ENCODE assay signal across 1 cellular context in the genomic region with DNA sequence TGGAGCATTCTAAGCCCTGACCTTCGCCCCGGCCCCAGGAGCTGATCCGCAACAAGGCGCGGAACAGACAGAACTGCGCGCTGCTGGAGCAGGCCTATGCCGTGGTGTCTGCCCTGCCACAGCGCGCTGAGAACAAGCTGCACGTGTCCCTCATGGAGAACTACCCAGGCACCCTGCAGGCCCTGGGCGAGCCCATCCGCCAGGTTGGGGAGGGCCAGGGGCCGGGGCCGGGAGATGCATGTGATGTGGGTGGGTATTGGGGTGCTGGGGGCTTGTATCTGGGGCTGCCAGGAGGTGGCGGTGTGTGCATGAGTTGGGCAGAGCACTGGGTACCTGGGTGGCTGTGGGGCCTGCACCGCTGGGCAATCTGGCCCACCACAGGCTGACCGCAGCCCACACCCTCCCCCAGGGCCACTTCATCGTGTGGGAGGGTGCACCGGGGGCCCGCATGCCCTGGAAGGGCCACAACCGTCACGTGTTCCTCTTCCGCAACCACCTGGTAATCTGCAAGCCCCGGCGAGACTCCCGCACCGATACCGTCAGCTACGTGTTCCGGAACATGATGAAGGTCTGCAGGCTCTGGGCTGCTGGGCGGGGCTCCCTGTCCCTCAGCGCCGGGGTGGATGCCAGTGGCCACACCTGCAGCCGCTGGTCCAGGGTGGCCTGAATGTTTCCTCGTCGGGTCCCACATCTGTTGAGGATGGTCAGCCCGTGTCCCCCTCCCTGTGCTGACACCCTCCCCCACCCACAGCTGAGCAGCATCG.
TF ChIP-seq lines count a peak whose summit lies in the region.

No MANE protein-coding gene starts in this region.

TF ChIP-seq in K562, 482 proteins besides CTCF, POLR2A, EP300 and RAD21 (continued from another document and continues in another):
- TF ChIP-seq, protein P1, sequence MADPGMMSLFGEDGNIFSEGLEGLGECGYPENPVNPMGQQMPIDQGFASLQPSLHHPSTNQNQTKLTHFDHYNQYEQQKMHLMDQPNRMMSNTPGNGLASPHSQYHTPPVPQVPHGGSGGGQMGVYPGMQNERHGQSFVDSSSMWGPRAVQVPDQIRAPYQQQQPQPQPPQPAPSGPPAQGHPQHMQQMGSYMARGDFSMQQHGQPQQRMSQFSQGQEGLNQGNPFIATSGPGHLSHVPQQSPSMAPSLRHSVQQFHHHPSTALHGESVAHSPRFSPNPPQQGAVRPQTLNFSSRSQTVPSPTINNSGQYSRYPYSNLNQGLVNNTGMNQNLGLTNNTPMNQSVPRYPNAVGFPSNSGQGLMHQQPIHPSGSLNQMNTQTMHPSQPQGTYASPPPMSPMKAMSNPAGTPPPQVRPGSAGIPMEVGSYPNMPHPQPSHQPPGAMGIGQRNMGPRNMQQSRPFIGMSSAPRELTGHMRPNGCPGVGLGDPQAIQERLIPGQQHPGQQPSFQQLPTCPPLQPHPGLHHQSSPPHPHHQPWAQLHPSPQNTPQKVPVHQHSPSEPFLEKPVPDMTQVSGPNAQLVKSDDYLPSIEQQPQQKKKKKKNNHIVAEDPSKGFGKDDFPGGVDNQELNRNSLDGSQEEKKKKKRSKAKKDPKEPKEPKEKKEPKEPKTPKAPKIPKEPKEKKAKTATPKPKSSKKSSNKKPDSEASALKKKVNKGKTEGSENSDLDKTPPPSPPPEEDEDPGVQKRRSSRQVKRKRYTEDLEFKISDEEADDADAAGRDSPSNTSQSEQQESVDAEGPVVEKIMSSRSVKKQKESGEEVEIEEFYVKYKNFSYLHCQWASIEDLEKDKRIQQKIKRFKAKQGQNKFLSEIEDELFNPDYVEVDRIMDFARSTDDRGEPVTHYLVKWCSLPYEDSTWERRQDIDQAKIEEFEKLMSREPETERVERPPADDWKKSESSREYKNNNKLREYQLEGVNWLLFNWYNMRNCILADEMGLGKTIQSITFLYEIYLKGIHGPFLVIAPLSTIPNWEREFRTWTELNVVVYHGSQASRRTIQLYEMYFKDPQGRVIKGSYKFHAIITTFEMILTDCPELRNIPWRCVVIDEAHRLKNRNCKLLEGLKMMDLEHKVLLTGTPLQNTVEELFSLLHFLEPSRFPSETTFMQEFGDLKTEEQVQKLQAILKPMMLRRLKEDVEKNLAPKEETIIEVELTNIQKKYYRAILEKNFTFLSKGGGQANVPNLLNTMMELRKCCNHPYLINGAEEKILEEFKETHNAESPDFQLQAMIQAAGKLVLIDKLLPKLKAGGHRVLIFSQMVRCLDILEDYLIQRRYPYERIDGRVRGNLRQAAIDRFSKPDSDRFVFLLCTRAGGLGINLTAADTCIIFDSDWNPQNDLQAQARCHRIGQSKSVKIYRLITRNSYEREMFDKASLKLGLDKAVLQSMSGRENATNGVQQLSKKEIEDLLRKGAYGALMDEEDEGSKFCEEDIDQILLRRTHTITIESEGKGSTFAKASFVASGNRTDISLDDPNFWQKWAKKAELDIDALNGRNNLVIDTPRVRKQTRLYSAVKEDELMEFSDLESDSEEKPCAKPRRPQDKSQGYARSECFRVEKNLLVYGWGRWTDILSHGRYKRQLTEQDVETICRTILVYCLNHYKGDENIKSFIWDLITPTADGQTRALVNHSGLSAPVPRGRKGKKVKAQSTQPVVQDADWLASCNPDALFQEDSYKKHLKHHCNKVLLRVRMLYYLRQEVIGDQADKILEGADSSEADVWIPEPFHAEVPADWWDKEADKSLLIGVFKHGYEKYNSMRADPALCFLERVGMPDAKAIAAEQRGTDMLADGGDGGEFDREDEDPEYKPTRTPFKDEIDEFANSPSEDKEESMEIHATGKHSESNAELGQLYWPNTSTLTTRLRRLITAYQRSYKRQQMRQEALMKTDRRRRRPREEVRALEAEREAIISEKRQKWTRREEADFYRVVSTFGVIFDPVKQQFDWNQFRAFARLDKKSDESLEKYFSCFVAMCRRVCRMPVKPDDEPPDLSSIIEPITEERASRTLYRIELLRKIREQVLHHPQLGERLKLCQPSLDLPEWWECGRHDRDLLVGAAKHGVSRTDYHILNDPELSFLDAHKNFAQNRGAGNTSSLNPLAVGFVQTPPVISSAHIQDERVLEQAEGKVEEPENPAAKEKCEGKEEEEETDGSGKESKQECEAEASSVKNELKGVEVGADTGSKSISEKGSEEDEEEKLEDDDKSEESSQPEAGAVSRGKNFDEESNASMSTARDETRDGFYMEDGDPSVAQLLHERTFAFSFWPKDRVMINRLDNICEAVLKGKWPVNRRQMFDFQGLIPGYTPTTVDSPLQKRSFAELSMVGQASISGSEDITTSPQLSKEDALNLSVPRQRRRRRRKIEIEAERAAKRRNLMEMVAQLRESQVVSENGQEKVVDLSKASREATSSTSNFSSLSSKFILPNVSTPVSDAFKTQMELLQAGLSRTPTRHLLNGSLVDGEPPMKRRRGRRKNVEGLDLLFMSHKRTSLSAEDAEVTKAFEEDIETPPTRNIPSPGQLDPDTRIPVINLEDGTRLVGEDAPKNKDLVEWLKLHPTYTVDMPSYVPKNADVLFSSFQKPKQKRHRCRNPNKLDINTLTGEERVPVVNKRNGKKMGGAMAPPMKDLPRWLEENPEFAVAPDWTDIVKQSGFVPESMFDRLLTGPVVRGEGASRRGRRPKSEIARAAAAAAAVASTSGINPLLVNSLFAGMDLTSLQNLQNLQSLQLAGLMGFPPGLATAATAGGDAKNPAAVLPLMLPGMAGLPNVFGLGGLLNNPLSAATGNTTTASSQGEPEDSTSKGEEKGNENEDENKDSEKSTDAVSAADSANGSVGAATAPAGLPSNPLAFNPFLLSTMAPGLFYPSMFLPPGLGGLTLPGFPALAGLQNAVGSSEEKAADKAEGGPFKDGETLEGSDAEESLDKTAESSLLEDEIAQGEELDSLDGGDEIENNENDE (IDR thresholded peaks at IDR 0.05; ENCODE audit: low read depth, low read length), result no peak
- TF ChIP-seq HEY1 (CRISPR knock-in tag; IDR thresholded peaks at IDR 0.05; ENCODE audit: borderline replicate concordance) (peak; percentile 49; the same call in 1 of the 2 replicates), ZNF780A (CRISPR knock-in tag; IDR thresholded peaks at IDR 0.05) (no peak), SIN3B (IDR thresholded peaks at IDR 0.05; ENCODE audit: low read depth) (no peak), HNRNPL (IDR thresholded peaks at IDR 0.05; ENCODE audit: low read depth, low read length) (peak; percentile 83), HOXB6 (CRISPR knock-in tag; IDR thresholded peaks at IDR 0.05; ENCODE audit: borderline replicate concordance) (no peak), IFI16 (CRISPR knock-in tag; IDR thresholded peaks at IDR 0.05) (no peak), BCL6 (CRISPR knock-in tag; IDR thresholded peaks at IDR 0.05) (no peak), THRAP3 (IDR thresholded peaks at IDR 0.05; ENCODE audit: borderline replicate concordance) (no peak), ZNF778 (CRISPR knock-in tag; IDR thresholded peaks at IDR 0.05) (no peak), SMARCE1 (IDR thresholded peaks at IDR 0.05) (peak; percentile 63; the same call in 1 of the 2 replicates), ZNF165 (CRISPR knock-in tag; IDR thresholded peaks at IDR 0.05; ENCODE audit: borderline replicate concordance) (no peak), RB1 (IDR thresholded peaks at IDR 0.05; ENCODE audit: low read depth) (peak; percentile 47; the same call in 1 of the 2 replicates), ARNT (IDR thresholded peaks at IDR 0.05) (no peak), ZNF589 (CRISPR knock-in tag; IDR thresholded peaks at IDR 0.05; ENCODE audit: low read depth) (0 out of 2 replicates have a peak, but pooled peaks have one; percentile 57), ZFP36 (IDR thresholded peaks at IDR 0.05; ENCODE audit: low read depth, low read length, partially characterized antibody) (no peak), SUPT5H (IDR thresholded peaks at IDR 0.05) (no peak), CBFA2T2 (conservative IDR thresholded peaks at IDR 0.05) (peak; percentile 74), TCF7L2 (IDR thresholded peaks at IDR 0.05; ENCODE audit: low read depth, low read length) (no peak), ZNF76 (CRISPR knock-in tag; IDR thresholded peaks at IDR 0.05; ENCODE audit: borderline replicate concordance) (no peak), CBX5 (IDR thresholded peaks at IDR 0.05; ENCODE audit: borderline replicate concordance, low read depth) (no peak), SRSF7 (optimal IDR thresholded peaks at IDR 0.05; ENCODE audit: low read depth, low read length) (no peak), ZNF253 (CRISPR knock-in tag; conservative IDR thresholded peaks at IDR 0.05) (no peak), TGIF2 (CRISPR knock-in tag; IDR thresholded peaks at IDR 0.05) (no peak), BCOR (IDR thresholded peaks at IDR 0.05) (0 out of 2 replicates have a peak, but pooled peaks have one; percentile 76), ZNF79 (CRISPR knock-in tag; IDR thresholded peaks at IDR 0.05; ENCODE audit: low read depth) (no peak), KHSRP (IDR thresholded peaks at IDR 0.05) (no peak), PRPF4 (IDR thresholded peaks at IDR 0.05; ENCODE audit: insufficient read depth, low read depth, low read length, poor library complexity, severe bottlenecking) (no peak), HDAC6 (IDR thresholded peaks at IDR 0.05; ENCODE audit: low read depth, low read length) (no peak), CREBBP (IDR thresholded peaks at IDR 0.05; ENCODE audit: low read depth, low read length) (no peak)
- TF ChIP-seq, protein P2, sequence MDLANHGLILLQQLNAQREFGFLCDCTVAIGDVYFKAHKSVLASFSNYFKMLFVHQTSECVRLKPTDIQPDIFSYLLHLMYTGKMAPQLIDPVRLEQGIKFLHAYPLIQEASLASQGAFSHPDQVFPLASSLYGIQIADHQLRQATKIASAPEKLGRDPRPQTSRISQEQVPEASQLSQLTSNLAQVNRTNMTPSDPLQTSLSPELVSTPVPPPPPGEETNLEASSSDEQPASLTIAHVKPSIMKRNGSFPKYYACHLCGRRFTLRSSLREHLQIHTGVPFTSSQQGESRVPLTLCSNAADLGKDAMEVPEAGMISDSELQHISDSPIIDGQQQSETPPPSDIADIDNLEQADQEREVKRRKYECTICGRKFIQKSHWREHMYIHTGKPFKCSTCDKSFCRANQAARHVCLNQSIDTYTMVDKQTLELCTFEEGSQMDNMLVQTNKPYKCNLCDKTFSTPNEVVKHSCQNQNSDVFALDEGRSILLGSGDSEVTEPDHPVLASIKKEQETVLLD (IDR thresholded peaks at IDR 0.05), result 0 out of 2 replicates have a peak, but pooled peaks have one; percentile 34
- TF ChIP-seq, protein P3, sequence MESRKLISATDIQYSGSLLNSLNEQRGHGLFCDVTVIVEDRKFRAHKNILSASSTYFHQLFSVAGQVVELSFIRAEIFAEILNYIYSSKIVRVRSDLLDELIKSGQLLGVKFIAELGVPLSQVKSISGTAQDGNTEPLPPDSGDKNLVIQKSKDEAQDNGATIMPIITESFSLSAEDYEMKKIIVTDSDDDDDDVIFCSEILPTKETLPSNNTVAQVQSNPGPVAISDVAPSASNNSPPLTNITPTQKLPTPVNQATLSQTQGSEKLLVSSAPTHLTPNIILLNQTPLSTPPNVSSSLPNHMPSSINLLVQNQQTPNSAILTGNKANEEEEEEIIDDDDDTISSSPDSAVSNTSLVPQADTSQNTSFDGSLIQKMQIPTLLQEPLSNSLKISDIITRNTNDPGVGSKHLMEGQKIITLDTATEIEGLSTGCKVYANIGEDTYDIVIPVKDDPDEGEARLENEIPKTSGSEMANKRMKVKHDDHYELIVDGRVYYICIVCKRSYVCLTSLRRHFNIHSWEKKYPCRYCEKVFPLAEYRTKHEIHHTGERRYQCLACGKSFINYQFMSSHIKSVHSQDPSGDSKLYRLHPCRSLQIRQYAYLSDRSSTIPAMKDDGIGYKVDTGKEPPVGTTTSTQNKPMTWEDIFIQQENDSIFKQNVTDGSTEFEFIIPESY (CRISPR knock-in tag; IDR thresholded peaks at IDR 0.05), result peak; percentile 98
- TF ChIP-seq, protein P4, sequence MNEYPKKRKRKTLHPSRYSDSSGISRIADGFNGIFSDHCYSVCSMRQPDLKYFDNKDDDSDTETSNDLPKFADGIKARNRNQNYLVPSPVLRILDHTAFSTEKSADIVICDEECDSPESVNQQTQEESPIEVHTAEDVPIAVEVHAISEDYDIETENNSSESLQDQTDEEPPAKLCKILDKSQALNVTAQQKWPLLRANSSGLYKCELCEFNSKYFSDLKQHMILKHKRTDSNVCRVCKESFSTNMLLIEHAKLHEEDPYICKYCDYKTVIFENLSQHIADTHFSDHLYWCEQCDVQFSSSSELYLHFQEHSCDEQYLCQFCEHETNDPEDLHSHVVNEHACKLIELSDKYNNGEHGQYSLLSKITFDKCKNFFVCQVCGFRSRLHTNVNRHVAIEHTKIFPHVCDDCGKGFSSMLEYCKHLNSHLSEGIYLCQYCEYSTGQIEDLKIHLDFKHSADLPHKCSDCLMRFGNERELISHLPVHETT (CRISPR knock-in tag; conservative IDR thresholded peaks at IDR 0.05 in 1 of 2, IDR thresholded peaks at IDR 0.05 in 1 of 2), result no peak
- TF ChIP-seq, protein P5, sequence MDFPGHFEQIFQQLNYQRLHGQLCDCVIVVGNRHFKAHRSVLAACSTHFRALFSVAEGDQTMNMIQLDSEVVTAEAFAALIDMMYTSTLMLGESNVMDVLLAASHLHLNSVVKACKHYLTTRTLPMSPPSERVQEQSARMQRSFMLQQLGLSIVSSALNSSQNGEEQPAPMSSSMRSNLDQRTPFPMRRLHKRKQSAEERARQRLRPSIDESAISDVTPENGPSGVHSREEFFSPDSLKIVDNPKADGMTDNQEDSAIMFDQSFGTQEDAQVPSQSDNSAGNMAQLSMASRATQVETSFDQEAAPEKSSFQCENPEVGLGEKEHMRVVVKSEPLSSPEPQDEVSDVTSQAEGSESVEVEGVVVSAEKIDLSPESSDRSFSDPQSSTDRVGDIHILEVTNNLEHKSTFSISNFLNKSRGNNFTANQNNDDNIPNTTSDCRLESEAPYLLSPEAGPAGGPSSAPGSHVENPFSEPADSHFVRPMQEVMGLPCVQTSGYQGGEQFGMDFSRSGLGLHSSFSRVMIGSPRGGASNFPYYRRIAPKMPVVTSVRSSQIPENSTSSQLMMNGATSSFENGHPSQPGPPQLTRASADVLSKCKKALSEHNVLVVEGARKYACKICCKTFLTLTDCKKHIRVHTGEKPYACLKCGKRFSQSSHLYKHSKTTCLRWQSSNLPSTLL (IDR thresholded peaks at IDR 0.05), result no peak
